Comparison of ENCODE assay signal across 30 cellular contexts in genomic region chr19:31518626-31519025, GRCh38.
DNase-seq lines count a peak whose midpoint lies in the region; ATAC-seq and TF ChIP-seq lines count a peak whose summit lies in the region.
"Had no signal": no experiment of that assay in that cellular context is flagged by ENCODE, and none has a peak within 500 bp of the region (broad histone marks: within the 10 kb centered on the region; RNA-seq: fewer than 3 reads in every experiment).

No MANE protein-coding gene starts in this region.

- H3K4me3 ChIP-seq in mucosa of descending colon (no peak overlapping the region), smooth muscle cell (no peak overlapping the region)
- H3K4me3 ChIP-seq: cardiac muscle cell, colonic mucosa, MG63, SJSA1, stomach, thyroid gland had no signal

- H4K20me1 ChIP-seq in smooth muscle cell (ENCODE audit: low read depth) = no peaks in the 10 kb centered on the region

- peak overlapping the region; percentile 96 for H3K27ac ChIP-seq in smooth muscle cell (ENCODE audit: low read depth)
- H3K27ac ChIP-seq: cardiac muscle cell, colonic mucosa, KMS-11, SJSA1, thyroid gland had no signal

- WGBS in smooth muscle cell (ENCODE audit: low lambda C conversion rate) = 7% methylated on average over 8 of the region's 8 CpGs

- H3K79me2 ChIP-seq in smooth muscle cell (ENCODE audit: low read depth) = no peaks in the 10 kb centered on the region

- peak; percentile 34 for ATAC-seq in mucosa of descending colon
- ATAC-seq in activated CD4-positive, CD25-positive, alpha-beta regulatory T cell treated with anti-CD3 and anti-CD28 coated beads, Interleukin-2, amount 50 U/mL, for 24 hours = no peak
- no peak for ATAC-seq in HG03521 (IDR thresholded peaks at IDR 0.05; ENCODE audit: unreplicated experiment)
- ATAC-seq: left lobe of liver; naive thymus-derived CD4-positive, alpha-beta T cell had no signal

- H3K4me2 ChIP-seq in smooth muscle cell = peak overlapping the region; percentile 27
- H3K4me2 ChIP-seq: KMS-11 had no signal

- no peaks in the 10 kb centered on the region for H3K27me3 ChIP-seq in smooth muscle cell (ENCODE audit: low read depth)
- H3K27me3 ChIP-seq: BE2C, colonic mucosa, MG63, SJSA1, thyroid gland had no signal

- H2AFZ ChIP-seq in smooth muscle cell (ENCODE audit: low read depth) = no peak overlapping the region

- no peaks in the 10 kb centered on the region for H3K9me3 ChIP-seq in mucosa of descending colon
- H3K9me3 ChIP-seq in smooth muscle cell (replicated peaks; ENCODE audit: low read depth) = no peaks in the 10 kb centered on the region
- H3K9me3 ChIP-seq: BE2C, colonic mucosa, SJSA1, thyroid gland had no signal

- peaks cover 33% of the 10 kb centered on the region for H3F3A ChIP-seq in smooth muscle cell (ENCODE audit: low read depth)

- intact Hi-C loops in mucosa of descending colon (cut with DNase I, micrococcal nuclease) (no loop called here), posterior cingulate gyrus (cut with DNase I) (no loop called here)

- no peaks in the 10 kb centered on the region for H3K4me1 ChIP-seq in mucosa of descending colon (ENCODE audit: low read depth)
- no peaks in the 10 kb centered on the region for H3K4me1 ChIP-seq in smooth muscle cell (ENCODE audit: low read depth)
- H3K4me1 ChIP-seq: BE2C, colonic mucosa, SJSA1, stomach, thyroid gland had no signal

- DNase-seq in NCI-H524 treated with DMSO at 0.1 percent for 48 hours (lab: John Stamatoyannopoulos, UW) (peak; percentile 1), ecto neural progenitor cell (ENCODE audit: low spot score) (peak; percentile 20), mucosa of descending colon (no peak), smooth muscle cell (lab: John Stamatoyannopoulos, UW; ENCODE audit: unreplicated experiment) (no peak), NCI-H345 treated with DMSO at 0.1 percent for 48 hours (lab: John Stamatoyannopoulos, UW; ENCODE audit: unreplicated experiment) (no peak), posterior cingulate gyrus (no peak)
- DNase-seq: activated CD4-positive, alpha-beta T cell treated with anti-CD3 and anti-CD28 coated beads, Interleukin-2, amount 10 ng/mL, durations not matched to agents 7 days and 5 days; activated naive CD8-positive, alpha-beta T cell treated with anti-CD3 and anti-CD28 coated beads for 36 hours; aorta; BE2C; CD8-positive, alpha-beta memory T cell; colonic mucosa; effector memory CD4-positive, alpha-beta T cell; glutamatergic neuron; H7; MG63; naive thymus-derived CD4-positive, alpha-beta T cell; NCI-H2029; NCI-H2227 treated with DMSO at 0.1 percent for 48 hours; occipital lobe; stimulated activated CD4-positive, alpha-beta T cell treated with anti-CD3 and anti-CD28 coated beads, Interleukin-1b, Interleukin-23, amount 100 ng/mL, for 48 hours; stimulated activated CD8-positive, alpha-beta memory T cell treated with anti-CD3 and anti-CD28 coated beads, Interleukin-4, amount 100 ng/mL, for 48 hours; stomach; thyroid gland had no signal

- peak overlapping the region; percentile 71 for H3K9ac ChIP-seq in smooth muscle cell (ENCODE audit: low read depth)
- H3K9ac ChIP-seq: KMS-11 had no signal

- TF ChIP-seq CTCF in mucosa of descending colon (IDR thresholded peaks at IDR 0.05) (no peak), smooth muscle cell (IDR thresholded peaks at IDR 0.05; ENCODE audit: borderline replicate concordance, insufficient read depth, poor library complexity, severe bottlenecking) (no peak)

- H3K36me3 ChIP-seq in mucosa of descending colon (ENCODE audit: low read depth) (no peaks in the 10 kb centered on the region), smooth muscle cell (ENCODE audit: low read depth) (no peaks in the 10 kb centered on the region)
- H3K36me3 ChIP-seq: BE2C, cardiac muscle cell, colonic mucosa, MG63, SJSA1, stomach, thyroid gland had no signal

Comparison
In these comparisons a context has a peak if more than half of its experiments do, and no peak if none do; other contexts are left out.
1. DNase-seq: peak in NCI-H524 treated with DMSO at 0.1 percent for 48 hours (single experiment) and ecto neural progenitor cell (single experiment); none in mucosa of descending colon (0 of 3), smooth muscle cell (single experiment), NCI-H345 treated with DMSO at 0.1 percent for 48 hours (single experiment) and posterior cingulate gyrus (0 of 10).